Comparison of ENCODE assay signal across 9 cellular contexts in the genomic region with DNA sequence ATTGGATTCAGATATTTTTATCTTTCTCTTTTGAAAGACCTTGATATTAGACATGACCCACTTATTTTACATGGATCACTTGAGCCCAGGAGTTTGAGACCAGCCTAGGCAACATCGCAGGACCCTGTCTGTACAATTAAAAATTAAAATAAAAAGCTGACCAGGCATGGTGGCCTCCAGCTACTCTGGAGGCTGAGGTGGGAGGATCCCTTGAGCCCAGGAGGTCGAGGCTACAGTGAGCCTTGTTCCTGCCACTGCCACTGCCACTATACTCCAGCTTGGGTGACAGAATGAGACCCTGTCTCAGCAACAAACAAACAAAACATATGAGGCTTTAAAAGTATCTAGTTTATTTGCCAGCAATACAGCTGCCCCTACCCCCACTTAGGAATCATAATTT. TPM values are rescaled to one million over a fixed set of nuclear protein-coding genes. Genes with fewer than 3 reads are reported as not detected.
DNase-seq lines count a peak whose midpoint lies in the region; TF ChIP-seq lines count a peak whose summit lies in the region.
"Had no signal": no experiment of that assay in that cellular context is flagged by ENCODE, and none has a peak within 500 bp of the region (broad histone marks: within the 10 kb centered on the region; RNA-seq: fewer than 3 reads in every experiment).

No MANE protein-coding gene starts in this region.

- H3K4me1 ChIP-seq in ACC112 (ENCODE audit: control insufficient read depth, insufficient read depth, low read length, unreplicated experiment) (peaks cover 28% of the 10 kb centered on the region), HUES48 (ENCODE audit: control insufficient read depth, insufficient read depth, low read length) (peaks cover 19% of the 10 kb centered on the region; the same call in 1 of the 2 replicates), breast epithelium (no peaks in the 10 kb centered on the region), muscle layer of duodenum (ENCODE audit: control insufficient read depth in 1 of 2, insufficient read depth in 2 of 2, low read length in 2 of 2) (peaks cover 13 to 36% of the 10 kb centered on the region in 2 donors)

- TF ChIP-seq POLR2A in breast epithelium (IDR thresholded peaks at IDR 0.05): no peak

- H3K4me3 ChIP-seq in ACC112 (ENCODE audit: low read depth, low read length) (peak overlapping the region; percentile 93), HUES48 (ENCODE audit: low read depth, low read length) (peak overlapping the region; percentile 92), breast epithelium (peak overlapping the region; percentile 74 to 98 (median 89)), muscle layer of duodenum (ENCODE audit: low read depth in 1 of 2, low read length in 2 of 2) (peak overlapping the region; percentile 99)

- no peak for TF ChIP-seq CTCF in breast epithelium (IDR thresholded peaks at IDR 0.05)

- H2AFZ ChIP-seq in ACC112 (ENCODE audit: low read length, unreplicated experiment): no peak overlapping the region

- peaks cover 3% of the 10 kb centered on the region; the same call in 1 of the 2 replicates for H3K36me3 ChIP-seq in ACC112 (ENCODE audit: insufficient read depth, low read length)
- peaks cover 33% of the 10 kb centered on the region for H3K36me3 ChIP-seq in HUES48 (ENCODE audit: control insufficient read depth, insufficient read depth, low read length)
- H3K36me3 ChIP-seq in breast epithelium: no peaks in the 10 kb centered on the region
- peaks cover 4 to 9% of the 10 kb centered on the region in 2 donors for H3K36me3 ChIP-seq in muscle layer of duodenum (ENCODE audit: control insufficient read depth in 1 of 2, insufficient read depth in 2 of 2, low read length in 2 of 2)

- peaks cover 65% of the 10 kb centered on the region for H3K79me2 ChIP-seq in ACC112 (ENCODE audit: control insufficient read depth, insufficient read depth, low read length, unreplicated experiment)

- H3K9ac ChIP-seq in HUES48 (ENCODE audit: low read depth, low read length): 0 out of 2 replicates have a peak overlapping the region, but pooled peaks have one; percentile 98

- H3K27me3 ChIP-seq in ACC112 (ENCODE audit: insufficient read depth, low read length) (no peaks in the 10 kb centered on the region), HUES48 (ENCODE audit: control insufficient read depth, insufficient read depth, low read length) (no peaks in the 10 kb centered on the region), breast epithelium (no peaks in the 10 kb centered on the region), muscle layer of duodenum (ENCODE audit: low read depth, low read length) (no peaks in the 10 kb centered on the region)

- intact Hi-C loops in breast epithelium (cut with DNase I; ENCODE audit: low total_unique reads): loop anchor here (2.0 kb wide), 1 partner anchor 135 kb away; no protein-coding TSS in a partner anchor

- DNase-seq in breast epithelium (ENCODE audit: low spot score in 2 of 2): no peak
- DNase-seq in cerebellum (ENCODE audit: low spot score): no peak
- no peak for DNase-seq in NAMALWA (ENCODE audit: low spot score)
- no peak for DNase-seq in substantia nigra (lab: John Stamatoyannopoulos, UW)
- DNase-seq in activated CD8-positive, alpha-beta memory T cell treated with anti-CD3 and anti-CD28 coated beads, Interleukin-2, amount 50 U/mL, for 48 hours: no peak
- DNase-seq: mucosa of descending colon had no signal

- no peaks in the 10 kb centered on the region for H3K9me3 ChIP-seq in HUES48 (ENCODE audit: control insufficient read depth, insufficient read depth, low read length)
- H3K9me3 ChIP-seq in breast epithelium: no peaks in the 10 kb centered on the region
- no peaks in the 10 kb centered on the region for H3K9me3 ChIP-seq in muscle layer of duodenum (ENCODE audit: control insufficient read depth in 1 of 2, low read length in 2 of 2)
- H3K9me3 ChIP-seq: mucosa of descending colon had no signal

- H3K27ac ChIP-seq in ACC112 (ENCODE audit: low read depth, low read length) (peak overlapping the region; percentile 81), HUES48 (ENCODE audit: low read depth, low read length) (no peak overlapping the region), breast epithelium (peak overlapping the region; percentile 93 to 96), muscle layer of duodenum (ENCODE audit: low read length) (peak overlapping the region; percentile 98), substantia nigra (ENCODE audit: low read depth, low read length, poor library complexity, severe bottlenecking) (no peak overlapping the region)

RNA-seq across cellular contexts. Expression of a gene that starts 1.6 kb away (rescaled TPM):
- 100 to 1,000 TPM in 1 of 3 donors, 10 to 100 TPM in 2; 80.5 to 101 (median 86.8) TPM for total RNA-seq in breast epithelium
- total RNA-seq in cerebellum: 20.5 TPM

RNA-seq across cellular contexts. Expression of a gene that starts 23.5 kb away (rescaled TPM):
- total RNA-seq in breast epithelium (under 1 TPM in 2 of 3 donors, not detected in 1; 0.15 to 0.33 TPM), cerebellum (0.09 TPM)
- total RNA-seq: mucosa of descending colon had no signal

Comparison
In these comparisons a context has a peak if more than half of its experiments do, and no peak if none do; other contexts are left out.
1. H3K27ac ChIP-seq: peak in ACC112 (single experiment), breast epithelium (2 of 2) and muscle layer of duodenum (single experiment); none in HUES48 (single experiment) and substantia nigra (single experiment).
2. Peak in every context shown above with its lines, with median percentiles within 50 percentile points of each other: H3K4me3 ChIP-seq.